ENCODE assay signal across 1 cellular context in the genomic region with DNA sequence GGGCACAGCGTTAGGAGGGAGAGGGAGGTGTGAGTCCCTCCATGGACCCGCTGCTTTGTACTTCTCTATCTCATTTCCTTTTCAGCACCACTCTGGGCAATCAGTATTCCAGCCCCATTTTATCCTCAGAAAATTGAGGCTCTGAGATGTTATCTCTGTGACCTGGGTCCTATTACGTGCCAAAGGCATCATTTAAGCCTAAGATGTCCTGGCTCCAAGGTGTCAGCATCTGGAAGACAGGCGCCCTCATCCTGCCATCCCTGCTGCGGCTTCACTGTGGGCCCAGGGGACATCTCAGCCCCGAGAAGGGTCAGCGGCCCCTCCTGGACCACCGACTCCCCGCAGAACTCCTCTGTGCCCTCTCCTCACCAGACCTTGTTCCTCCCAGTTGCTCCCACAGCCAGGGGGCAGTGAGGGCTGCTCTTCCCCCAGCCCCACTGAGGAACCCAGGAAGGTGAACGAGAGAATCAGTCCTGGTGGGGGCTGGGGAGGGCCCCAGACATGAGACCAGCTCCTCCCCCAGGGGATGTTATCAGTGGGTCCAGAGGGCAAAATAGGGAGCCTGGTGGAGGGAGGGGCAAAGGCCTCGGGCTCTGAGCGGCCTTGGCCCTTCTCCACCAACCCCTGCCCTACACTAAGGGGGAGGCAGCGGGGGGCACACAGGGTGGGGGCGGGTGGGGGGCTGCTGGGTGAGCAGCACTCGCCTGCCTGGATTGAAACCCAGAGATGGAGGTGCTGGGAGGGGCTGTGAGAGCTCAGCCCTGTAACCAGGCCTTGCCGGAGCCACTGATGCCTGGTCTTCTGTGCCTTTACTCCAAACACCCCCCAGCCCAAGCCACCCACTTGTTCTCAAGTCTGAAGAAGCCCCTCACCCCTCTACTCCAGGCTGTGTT.
TF ChIP-seq lines count a peak whose summit lies in the region.

No MANE protein-coding gene starts in this region.

TF ChIP-seq in HepG2, 621 proteins besides CTCF, POLR2A, EP300 and RAD21 (continued from another document and continues in another):
- TF ChIP-seq, protein P1, sequence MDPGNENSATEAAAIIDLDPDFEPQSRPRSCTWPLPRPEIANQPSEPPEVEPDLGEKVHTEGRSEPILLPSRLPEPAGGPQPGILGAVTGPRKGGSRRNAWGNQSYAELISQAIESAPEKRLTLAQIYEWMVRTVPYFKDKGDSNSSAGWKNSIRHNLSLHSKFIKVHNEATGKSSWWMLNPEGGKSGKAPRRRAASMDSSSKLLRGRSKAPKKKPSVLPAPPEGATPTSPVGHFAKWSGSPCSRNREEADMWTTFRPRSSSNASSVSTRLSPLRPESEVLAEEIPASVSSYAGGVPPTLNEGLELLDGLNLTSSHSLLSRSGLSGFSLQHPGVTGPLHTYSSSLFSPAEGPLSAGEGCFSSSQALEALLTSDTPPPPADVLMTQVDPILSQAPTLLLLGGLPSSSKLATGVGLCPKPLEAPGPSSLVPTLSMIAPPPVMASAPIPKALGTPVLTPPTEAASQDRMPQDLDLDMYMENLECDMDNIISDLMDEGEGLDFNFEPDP (CRISPR knock-in tag; conservative IDR thresholded peaks at IDR 0.05): no peak
- TF ChIP-seq ZNF20 (CRISPR knock-in tag; IDR thresholded peaks at IDR 0.05) (no peak), ZNF572 (CRISPR knock-in tag; IDR thresholded peaks at IDR 0.05) (no peak; the same call in 1 of the 2 replicates), NR2F1 (CRISPR knock-in tag; IDR thresholded peaks at IDR 0.05) (peak; percentile 59 to 91; a peak in 3 of 4 replicates), KDM1A (CRISPR knock-in tag; IDR thresholded peaks at IDR 0.05) (0 out of 2 replicates have a peak, but pooled peaks have one; percentile 57), TMF1 (CRISPR knock-in tag; IDR thresholded peaks at IDR 0.05; ENCODE audit: low read depth) (no peak), ZNF160 (CRISPR knock-in tag; IDR thresholded peaks at IDR 0.05) (no peak), ZNF337 (CRISPR knock-in tag; IDR thresholded peaks at IDR 0.05; ENCODE audit: borderline replicate concordance, low read depth) (no peak), KAT2B (IDR thresholded peaks at IDR 0.05; ENCODE audit: borderline replicate concordance, low read depth, low read length) (no peak), ZMYM2 (CRISPR knock-in tag; IDR thresholded peaks at IDR 0.05) (peak; percentile 58; the same call in 1 of the 2 replicates), ZBTB42 (CRISPR knock-in tag; IDR thresholded peaks at IDR 0.05) (no peak), MXI1 (IDR thresholded peaks at IDR 0.05; ENCODE audit: borderline replicate concordance, low read depth, low read length) (no peak), SATB2 (CRISPR knock-in tag; IDR thresholded peaks at IDR 0.05) (no peak), ZKSCAN5 (CRISPR knock-in tag; IDR thresholded peaks at IDR 0.05) (no peak), HDAC2 (CRISPR knock-in tag; IDR thresholded peaks at IDR 0.05) (peak; percentile 84), NCOA2 (CRISPR knock-in tag; IDR thresholded peaks at IDR 0.05) (peak; percentile 95), ATF7-NPFF (CRISPR knock-in tag; IDR thresholded peaks at IDR 0.05; ENCODE audit: low read depth) (no peak), ZNF83 (CRISPR knock-in tag; IDR thresholded peaks at IDR 0.05; ENCODE audit: borderline replicate concordance) (no peak), ZNF24 (IDR thresholded peaks at IDR 0.05) (no peak), ARHGAP35 (CRISPR knock-in tag; IDR thresholded peaks at IDR 0.05; ENCODE audit: borderline replicate concordance) (no peak), SAP130 (CRISPR knock-in tag; IDR thresholded peaks at IDR 0.05; ENCODE audit: low read depth) (peak; percentile 86), NRL (CRISPR knock-in tag; IDR thresholded peaks at IDR 0.05; ENCODE audit: borderline replicate concordance) (no peak), SOX6 (IDR thresholded peaks at IDR 0.05) (no peak), SOX6 (CRISPR knock-in tag; IDR thresholded peaks at IDR 0.05) (peak; percentile 81), MYNN (CRISPR knock-in tag; IDR thresholded peaks at IDR 0.05; ENCODE audit: low read depth) (no peak), ZNF441 (CRISPR knock-in tag; IDR thresholded peaks at IDR 0.05; ENCODE audit: borderline replicate concordance) (peak; percentile 40; the same call in 1 of the 2 replicates), ZNF3 (CRISPR knock-in tag; IDR thresholded peaks at IDR 0.05) (no peak), HOXA5 (CRISPR knock-in tag; IDR thresholded peaks at IDR 0.05) (peak; percentile 86; the same call in 1 of the 2 replicates)
- TF ChIP-seq, protein P2, sequence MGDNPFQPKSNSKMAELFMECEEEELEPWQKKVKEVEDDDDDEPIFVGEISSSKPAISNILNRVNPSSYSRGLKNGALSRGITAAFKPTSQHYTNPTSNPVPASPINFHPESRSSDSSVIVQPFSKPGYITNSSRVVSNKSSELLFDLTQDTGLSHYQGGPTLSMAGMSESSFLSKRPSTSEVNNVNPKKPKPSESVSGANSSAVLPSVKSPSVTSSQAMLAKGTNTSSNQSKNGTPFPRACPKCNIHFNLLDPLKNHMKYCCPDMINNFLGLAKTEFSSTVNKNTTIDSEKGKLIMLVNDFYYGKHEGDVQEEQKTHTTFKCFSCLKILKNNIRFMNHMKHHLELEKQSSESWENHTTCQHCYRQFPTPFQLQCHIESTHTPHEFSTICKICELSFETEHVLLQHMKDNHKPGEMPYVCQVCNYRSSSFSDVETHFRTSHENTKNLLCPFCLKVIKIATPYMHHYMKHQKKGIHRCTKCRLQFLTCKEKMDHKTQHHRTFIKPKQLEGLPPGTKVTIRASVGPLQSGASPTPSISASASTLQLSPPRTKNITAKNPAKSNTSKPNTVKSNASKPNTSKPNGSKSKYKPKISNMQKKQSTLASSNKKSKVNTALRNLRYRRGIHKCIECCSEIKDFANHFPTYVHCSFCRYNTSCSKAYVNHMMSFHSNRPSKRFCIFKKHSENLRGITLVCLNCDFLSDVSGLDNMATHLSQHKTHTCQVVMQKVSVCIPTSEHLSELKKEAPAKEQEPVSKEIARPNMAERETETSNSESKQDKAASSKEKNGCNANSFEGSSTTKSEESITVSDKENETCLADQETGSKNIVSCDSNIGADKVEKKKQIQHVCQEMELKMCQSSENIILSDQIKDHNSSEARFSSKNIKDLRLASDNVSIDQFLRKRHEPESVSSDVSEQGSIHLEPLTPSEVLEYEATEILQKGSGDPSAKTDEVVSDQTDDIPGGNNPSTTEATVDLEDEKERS (CRISPR knock-in tag; IDR thresholded peaks at IDR 0.05): no peak
- TF ChIP-seq, protein P3, sequence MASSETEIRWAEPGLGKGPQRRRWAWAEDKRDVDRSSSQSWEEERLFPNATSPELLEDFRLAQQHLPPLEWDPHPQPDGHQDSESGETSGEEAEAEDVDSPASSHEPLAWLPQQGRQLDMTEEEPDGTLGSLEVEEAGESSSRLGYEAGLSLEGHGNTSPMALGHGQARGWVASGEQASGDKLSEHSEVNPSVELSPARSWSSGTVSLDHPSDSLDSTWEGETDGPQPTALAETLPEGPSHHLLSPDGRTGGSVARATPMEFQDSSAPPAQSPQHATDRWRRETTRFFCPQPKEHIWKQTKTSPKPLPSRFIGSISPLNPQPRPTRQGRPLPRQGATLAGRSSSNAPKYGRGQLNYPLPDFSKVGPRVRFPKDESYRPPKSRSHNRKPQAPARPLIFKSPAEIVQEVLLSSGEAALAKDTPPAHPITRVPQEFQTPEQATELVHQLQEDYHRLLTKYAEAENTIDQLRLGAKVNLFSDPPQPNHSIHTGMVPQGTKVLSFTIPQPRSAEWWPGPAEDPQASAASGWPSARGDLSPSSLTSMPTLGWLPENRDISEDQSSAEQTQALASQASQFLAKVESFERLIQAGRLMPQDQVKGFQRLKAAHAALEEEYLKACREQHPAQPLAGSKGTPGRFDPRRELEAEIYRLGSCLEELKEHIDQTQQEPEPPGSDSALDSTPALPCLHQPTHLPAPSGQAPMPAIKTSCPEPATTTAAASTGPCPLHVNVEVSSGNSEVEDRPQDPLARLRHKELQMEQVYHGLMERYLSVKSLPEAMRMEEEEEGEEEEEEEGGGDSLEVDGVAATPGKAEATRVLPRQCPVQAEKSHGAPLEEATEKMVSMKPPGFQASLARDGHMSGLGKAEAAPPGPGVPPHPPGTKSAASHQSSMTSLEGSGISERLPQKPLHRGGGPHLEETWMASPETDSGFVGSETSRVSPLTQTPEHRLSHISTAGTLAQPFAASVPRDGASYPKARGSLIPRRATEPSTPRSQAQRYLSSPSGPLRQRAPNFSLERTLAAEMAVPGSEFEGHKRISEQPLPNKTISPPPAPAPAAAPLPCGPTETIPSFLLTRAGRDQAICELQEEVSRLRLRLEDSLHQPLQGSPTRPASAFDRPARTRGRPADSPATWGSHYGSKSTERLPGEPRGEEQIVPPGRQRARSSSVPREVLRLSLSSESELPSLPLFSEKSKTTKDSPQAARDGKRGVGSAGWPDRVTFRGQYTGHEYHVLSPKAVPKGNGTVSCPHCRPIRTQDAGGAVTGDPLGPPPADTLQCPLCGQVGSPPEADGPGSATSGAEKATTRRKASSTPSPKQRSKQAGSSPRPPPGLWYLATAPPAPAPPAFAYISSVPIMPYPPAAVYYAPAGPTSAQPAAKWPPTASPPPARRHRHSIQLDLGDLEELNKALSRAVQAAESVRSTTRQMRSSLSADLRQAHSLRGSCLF (CRISPR knock-in tag; IDR thresholded peaks at IDR 0.05; ENCODE audit: borderline replicate concordance): no peak
- TF ChIP-seq, protein P4, sequence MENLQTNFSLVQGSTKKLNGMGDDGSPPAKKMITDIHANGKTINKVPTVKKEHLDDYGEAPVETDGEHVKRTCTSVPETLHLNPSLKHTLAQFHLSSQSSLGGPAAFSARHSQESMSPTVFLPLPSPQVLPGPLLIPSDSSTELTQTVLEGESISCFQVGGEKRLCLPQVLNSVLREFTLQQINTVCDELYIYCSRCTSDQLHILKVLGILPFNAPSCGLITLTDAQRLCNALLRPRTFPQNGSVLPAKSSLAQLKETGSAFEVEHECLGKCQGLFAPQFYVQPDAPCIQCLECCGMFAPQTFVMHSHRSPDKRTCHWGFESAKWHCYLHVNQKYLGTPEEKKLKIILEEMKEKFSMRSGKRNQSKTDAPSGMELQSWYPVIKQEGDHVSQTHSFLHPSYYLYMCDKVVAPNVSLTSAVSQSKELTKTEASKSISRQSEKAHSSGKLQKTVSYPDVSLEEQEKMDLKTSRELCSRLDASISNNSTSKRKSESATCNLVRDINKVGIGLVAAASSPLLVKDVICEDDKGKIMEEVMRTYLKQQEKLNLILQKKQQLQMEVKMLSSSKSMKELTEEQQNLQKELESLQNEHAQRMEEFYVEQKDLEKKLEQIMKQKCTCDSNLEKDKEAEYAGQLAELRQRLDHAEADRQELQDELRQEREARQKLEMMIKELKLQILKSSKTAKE (CRISPR knock-in tag; IDR thresholded peaks at IDR 0.05; ENCODE audit: borderline replicate concordance): peak; percentile 96
- TF ChIP-seq, protein P5, sequence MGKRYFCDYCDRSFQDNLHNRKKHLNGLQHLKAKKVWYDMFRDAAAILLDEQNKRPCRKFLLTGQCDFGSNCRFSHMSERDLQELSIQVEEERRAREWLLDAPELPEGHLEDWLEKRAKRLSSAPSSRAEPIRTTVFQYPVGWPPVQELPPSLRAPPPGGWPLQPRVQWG (CRISPR knock-in tag; IDR thresholded peaks at IDR 0.05; ENCODE audit: borderline replicate concordance, low read depth): no peak
- TF ChIP-seq, protein P6, sequence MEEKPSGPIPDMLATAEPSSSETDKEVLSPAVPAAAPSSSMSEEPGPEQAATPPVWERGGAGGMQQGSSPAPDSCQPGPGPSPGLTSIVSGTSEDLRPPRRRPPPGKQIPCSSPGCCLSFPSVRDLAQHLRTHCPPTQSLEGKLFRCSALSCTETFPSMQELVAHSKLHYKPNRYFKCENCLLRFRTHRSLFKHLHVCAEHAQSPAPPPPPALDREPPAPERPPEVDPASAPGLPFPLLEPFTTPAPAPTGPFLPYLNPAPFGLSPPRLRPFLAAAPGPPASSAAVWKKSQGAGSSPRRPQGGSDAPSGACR (CRISPR knock-in tag; IDR thresholded peaks at IDR 0.05): no peak; the same call in 1 of the 2 replicates
- TF ChIP-seq, protein P7, sequence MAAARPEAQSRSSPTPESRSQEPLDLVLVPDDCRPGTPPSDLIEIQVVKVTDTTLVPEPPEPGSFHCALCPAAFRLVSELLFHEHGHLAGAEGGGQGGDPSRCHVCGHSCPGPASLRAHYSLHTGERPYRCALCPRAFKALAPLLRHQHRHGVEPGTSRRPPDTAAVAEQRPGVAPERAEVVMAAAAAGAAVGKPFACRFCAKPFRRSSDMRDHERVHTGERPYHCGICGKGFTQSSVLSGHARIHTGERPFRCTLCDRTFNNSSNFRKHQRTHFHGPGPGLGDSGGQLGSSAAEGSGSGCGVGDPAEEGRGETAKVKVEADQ (CRISPR knock-in tag; IDR thresholded peaks at IDR 0.05; ENCODE audit: borderline replicate concordance): no peak
- TF ChIP-seq, protein P8, sequence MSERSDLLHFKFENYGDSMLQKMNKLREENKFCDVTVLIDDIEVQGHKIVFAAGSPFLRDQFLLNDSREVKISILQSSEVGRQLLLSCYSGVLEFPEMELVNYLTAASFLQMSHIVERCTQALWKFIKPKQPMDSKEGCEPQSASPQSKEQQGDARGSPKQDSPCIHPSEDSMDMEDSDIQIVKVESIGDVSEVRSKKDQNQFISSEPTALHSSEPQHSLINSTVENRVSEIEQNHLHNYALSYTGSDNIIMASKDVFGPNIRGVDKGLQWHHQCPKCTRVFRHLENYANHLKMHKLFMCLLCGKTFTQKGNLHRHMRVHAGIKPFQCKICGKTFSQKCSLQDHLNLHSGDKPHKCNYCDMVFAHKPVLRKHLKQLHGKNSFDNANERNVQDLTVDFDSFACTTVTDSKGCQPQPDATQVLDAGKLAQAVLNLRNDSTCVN (CRISPR knock-in tag; IDR thresholded peaks at IDR 0.05; ENCODE audit: borderline replicate concordance): 0 out of 2 replicates have a peak, but pooled peaks have one; percentile 33
- TF ChIP-seq, protein P9, sequence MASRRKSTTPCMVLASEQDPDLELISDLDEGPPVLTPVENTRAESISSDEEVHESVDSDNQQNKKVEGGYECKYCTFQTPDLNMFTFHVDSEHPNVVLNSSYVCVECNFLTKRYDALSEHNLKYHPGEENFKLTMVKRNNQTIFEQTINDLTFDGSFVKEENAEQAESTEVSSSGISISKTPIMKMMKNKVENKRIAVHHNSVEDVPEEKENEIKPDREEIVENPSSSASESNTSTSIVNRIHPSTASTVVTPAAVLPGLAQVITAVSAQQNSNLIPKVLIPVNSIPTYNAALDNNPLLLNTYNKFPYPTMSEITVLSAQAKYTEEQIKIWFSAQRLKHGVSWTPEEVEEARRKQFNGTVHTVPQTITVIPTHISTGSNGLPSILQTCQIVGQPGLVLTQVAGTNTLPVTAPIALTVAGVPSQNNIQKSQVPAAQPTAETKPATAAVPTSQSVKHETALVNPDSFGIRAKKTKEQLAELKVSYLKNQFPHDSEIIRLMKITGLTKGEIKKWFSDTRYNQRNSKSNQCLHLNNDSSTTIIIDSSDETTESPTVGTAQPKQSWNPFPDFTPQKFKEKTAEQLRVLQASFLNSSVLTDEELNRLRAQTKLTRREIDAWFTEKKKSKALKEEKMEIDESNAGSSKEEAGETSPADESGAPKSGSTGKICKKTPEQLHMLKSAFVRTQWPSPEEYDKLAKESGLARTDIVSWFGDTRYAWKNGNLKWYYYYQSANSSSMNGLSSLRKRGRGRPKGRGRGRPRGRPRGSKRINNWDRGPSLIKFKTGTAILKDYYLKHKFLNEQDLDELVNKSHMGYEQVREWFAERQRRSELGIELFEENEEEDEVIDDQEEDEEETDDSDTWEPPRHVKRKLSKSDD (CRISPR knock-in tag; IDR thresholded peaks at IDR 0.05; ENCODE audit: low read depth): no peak
- TF ChIP-seq, protein P10, sequence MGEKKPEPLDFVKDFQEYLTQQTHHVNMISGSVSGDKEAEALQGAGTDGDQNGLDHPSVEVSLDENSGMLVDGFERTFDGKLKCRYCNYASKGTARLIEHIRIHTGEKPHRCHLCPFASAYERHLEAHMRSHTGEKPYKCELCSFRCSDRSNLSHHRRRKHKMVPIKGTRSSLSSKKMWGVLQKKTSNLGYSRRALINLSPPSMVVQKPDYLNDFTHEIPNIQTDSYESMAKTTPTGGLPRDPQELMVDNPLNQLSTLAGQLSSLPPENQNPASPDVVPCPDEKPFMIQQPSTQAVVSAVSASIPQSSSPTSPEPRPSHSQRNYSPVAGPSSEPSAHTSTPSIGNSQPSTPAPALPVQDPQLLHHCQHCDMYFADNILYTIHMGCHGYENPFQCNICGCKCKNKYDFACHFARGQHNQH (CRISPR knock-in tag; IDR thresholded peaks at IDR 0.05): peak; percentile 79; the same call in 1 of the 2 replicates
